ENCODE assay signal across 9 cellular contexts in genomic region chr3:61530355-61530754, GRCh38. TPM values are rescaled to one million over a fixed set of nuclear protein-coding genes. Genes with fewer than 3 reads are reported as not detected.
DNase-seq lines count a peak whose midpoint lies in the region; ATAC-seq and TF ChIP-seq lines count a peak whose summit lies in the region.
"Had no signal": no experiment of that assay in that cellular context is flagged by ENCODE, and none has a peak within 500 bp of the region (broad histone marks: within the 10 kb centered on the region; RNA-seq: fewer than 3 reads in every experiment).

No MANE protein-coding gene starts in this region.

- H3K4me3 ChIP-seq in GM06990 (replicated peaks; ENCODE audit: low read depth, low read length) (no peak overlapping the region), mesenchymal stem cell (ENCODE audit: insufficient read depth in 1 of 2, low read depth in 1 of 2, low read length in 2 of 2) (no peak overlapping the region)
- H3K4me3 ChIP-seq: SK-N-MC had no signal

- H3K18ac ChIP-seq in mesenchymal stem cell (ENCODE audit: low read depth in 1 of 2, low read length in 2 of 2), result no peak overlapping the region

- H3K4me1 ChIP-seq in mesenchymal stem cell (ENCODE audit: control insufficient read depth, insufficient read depth, low read depth, low read length), result no peaks in the 10 kb centered on the region

- no peak overlapping the region for H3K27ac ChIP-seq in mesenchymal stem cell (ENCODE audit: low read length, poor library complexity, severe bottlenecking)
- H3K27ac ChIP-seq: SK-N-MC had no signal

- no peak overlapping the region for H4K8ac ChIP-seq in mesenchymal stem cell (ENCODE audit: low read length)

- H3K4me2 ChIP-seq in mesenchymal stem cell (ENCODE audit: low read length, poor library complexity, severe bottlenecking), result no peak overlapping the region

- H3K23ac ChIP-seq in mesenchymal stem cell (ENCODE audit: low read length in 2 of 2), result no peak overlapping the region

- no peak overlapping the region for H3K14ac ChIP-seq in mesenchymal stem cell (ENCODE audit: low read length in 2 of 2)

- ATAC-seq in GM21360 (IDR thresholded peaks at IDR 0.05; ENCODE audit: unreplicated experiment) (no peak), GM18907 (IDR thresholded peaks at IDR 0.05; ENCODE audit: unreplicated experiment) (no peak), HG03039 (IDR thresholded peaks at IDR 0.05; ENCODE audit: unreplicated experiment) (no peak)

- no peak overlapping the region for H2BK120ac ChIP-seq in mesenchymal stem cell (ENCODE audit: low read depth, low read length)

- H3K4ac ChIP-seq in mesenchymal stem cell (ENCODE audit: low read depth in 1 of 2, low read length in 2 of 2), result no peak overlapping the region

- H3K36me3 ChIP-seq in GM06990 (ENCODE audit: control insufficient read depth, insufficient read depth, low read length) (no peaks in the 10 kb centered on the region), mesenchymal stem cell (ENCODE audit: control insufficient read depth in 1 of 2, insufficient read depth in 2 of 2, low read depth in 1 of 2, low read length in 2 of 2) (no peaks in the 10 kb centered on the region)

- H3K79me1 ChIP-seq in mesenchymal stem cell (replicated peaks; ENCODE audit: low read length, poor library complexity, severe bottlenecking), result no peaks in the 10 kb centered on the region

- H2BK15ac ChIP-seq in mesenchymal stem cell (ENCODE audit: low read depth, poor library complexity, severe bottlenecking), result no peak overlapping the region

- DNase-seq in GM06990 (ENCODE audit: extremely low read depth, insufficient read length) (no peak), astrocyte of the hippocampus (ENCODE audit: low read depth, low spot score) (peak; percentile 63), mesenchymal stem cell (peak; percentile 9), cerebellar nuclear complex (lab: John Stamatoyannopoulos, UW) (no peak)

- H2AFZ ChIP-seq in mesenchymal stem cell (ENCODE audit: low read depth, low read length), result no peak overlapping the region

- no peaks in the 10 kb centered on the region for H3K9me3 ChIP-seq in mesenchymal stem cell (ENCODE audit: control insufficient read depth, low read length)

- no peaks in the 10 kb centered on the region for H3K27me3 ChIP-seq in GM06990 (replicated peaks; ENCODE audit: control insufficient read depth, insufficient read depth, low read length)
- no peaks in the 10 kb centered on the region for H3K27me3 ChIP-seq in mesenchymal stem cell (ENCODE audit: control insufficient read depth in 1 of 2, insufficient read depth in 1 of 2, low read length in 2 of 2)

- H3K9ac ChIP-seq in mesenchymal stem cell (ENCODE audit: low read length), result no peak overlapping the region

- TF ChIP-seq CTCF in GM06990 (IDR thresholded peaks at IDR 0.05; ENCODE audit: insufficient read depth, low read length, poor library complexity, severe bottlenecking) (peak; percentile 63), LNCAP (IDR thresholded peaks at IDR 0.05) (peak; percentile 76)

- no CpG with 5 or more reads among the region's 1 CpG for WGBS in mesenchymal stem cell

- no peak overlapping the region for H2AK5ac ChIP-seq in mesenchymal stem cell (ENCODE audit: low read length, severe bottlenecking)

- no peak overlapping the region for H4K91ac ChIP-seq in mesenchymal stem cell (ENCODE audit: low read length)

- no peak overlapping the region for H2BK5ac ChIP-seq in mesenchymal stem cell (ENCODE audit: low read depth, low read length, poor library complexity, severe bottlenecking)

- no peak overlapping the region for H2BK12ac ChIP-seq in mesenchymal stem cell (ENCODE audit: low read length in 2 of 2)

RNA-seq across cellular contexts. Expression of gene PTPRG, which starts 31.0 kb away (rescaled TPM):
- polyA plus RNA-seq in mesenchymal stem cell (2013, experiment 1 of 2), result 9.0 TPM
- polyA plus RNA-seq in mesenchymal stem cell (2013, experiment 2 of 2), result 8.5 TPM

Comparison
In these comparisons a context has a peak if more than half of its experiments do, and no peak if none do; other contexts are left out.
1. DNase-seq: peak in astrocyte of the hippocampus (single experiment) and mesenchymal stem cell (single experiment); none in GM06990 (single experiment) and cerebellar nuclear complex (0 of 2).